In the genomic region with DNA sequence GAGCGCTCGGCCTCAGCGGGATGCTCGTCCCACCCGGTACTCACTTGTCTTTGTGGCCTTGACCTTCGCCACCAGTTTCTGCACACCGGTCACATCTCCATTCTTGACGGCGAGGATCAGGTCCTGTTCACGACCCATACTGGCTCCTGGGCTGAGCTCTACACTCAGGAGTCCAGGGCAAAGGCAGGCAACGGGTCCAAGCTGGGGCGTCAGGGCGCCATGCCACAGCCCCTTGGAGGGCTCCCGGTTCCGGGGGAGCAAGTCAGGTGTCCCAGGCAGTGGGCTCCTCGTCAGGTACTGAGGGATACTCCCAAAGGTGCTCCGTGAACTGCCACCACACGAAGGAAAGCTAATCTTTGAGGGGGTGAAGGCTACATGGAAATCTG, we compare ENCODE assay signal across 12 cellular contexts. TPM values are rescaled to one million over a fixed set of nuclear protein-coding genes. Genes with fewer than 3 reads are reported as not detected.
DNase-seq lines count a peak whose midpoint lies in the region; ATAC-seq and TF ChIP-seq lines count a peak whose summit lies in the region.
"Had no signal": no experiment of that assay in that cellular context is flagged by ENCODE, and none has a peak within 500 bp of the region (broad histone marks: within the 10 kb centered on the region; RNA-seq: fewer than 3 reads in every experiment).

No MANE protein-coding gene starts in this region.

- no TSS peak for BruUV-seq in Panc1 (replicated peaks; lab: Mats Ljungman, UMichigan)

- ATAC-seq in Panc1: no peak
- ATAC-seq: GM12878 had no signal

- H3K27me3 ChIP-seq in Panc1 (ENCODE audit: control insufficient read depth, insufficient read depth, low read length) (no peaks in the 10 kb centered on the region), esophagus squamous epithelium (no peaks in the 10 kb centered on the region), ovary (no peaks in the 10 kb centered on the region)
- H3K27me3 ChIP-seq: foreskin keratinocyte had no signal

- no peak for TF ChIP-seq EP300 in ovary (IDR thresholded peaks at IDR 0.05)

- no peak for TF ChIP-seq CTCF in AG04449 (IDR thresholded peaks at IDR 0.05; ENCODE audit: insufficient read depth, low read length, missing control alignments)
- TF ChIP-seq CTCF in Panc1 (IDR thresholded peaks at IDR 0.05): no peak
- no peak for TF ChIP-seq CTCF in esophagus squamous epithelium (IDR thresholded peaks at IDR 0.05)
- no peak for TF ChIP-seq CTCF in ovary (IDR thresholded peaks at IDR 0.05)

- CTCF ChIA-PET in AG04449 (lab: Yijun Ruan, JAX): interaction anchor here (0.6 to 2.5 kb wide), 7 partner anchors 8 to 119 kb away, joined by 3 to 11 read pairs (median 3); a partner anchor contains a TSS
- CTCF ChIA-PET in Panc1 (lab: Charles Lee): no interaction called here

- H3K9me3 ChIP-seq in Panc1 (ENCODE audit: control insufficient read depth, insufficient read depth, low read depth, low read length) (no peaks in the 10 kb centered on the region), esophagus squamous epithelium (no peaks in the 10 kb centered on the region), ovary (no peaks in the 10 kb centered on the region)
- H3K9me3 ChIP-seq: neutrophil had no signal

- in situ Hi-C loops in Panc1 (cut with HindIII; ENCODE audit: low pct_unique_long_range_greater_than_20kb, low sequenced_read_pairs): no loop called here

- WGBS in esophagus squamous epithelium, 2 donors: 20 to 85% methylated on average over 1 to 9 of the region's 18 CpGs
- WGBS in ovary, 3 donors: 52 to 63% (median 57%) methylated on average over 18 of the region's 18 CpGs

- no peak for TF ChIP-seq POLR2A in esophagus squamous epithelium (IDR thresholded peaks at IDR 0.05)
- TF ChIP-seq POLR2A in ovary (IDR thresholded peaks at IDR 0.05): no peak

- intact Hi-C loops in Panc1 (cut with micrococcal nuclease; ENCODE audit: unreplicated experiment): no loop called here
- intact Hi-C loops in esophagus squamous epithelium (cut with DNase I): no loop called here
- intact Hi-C loops in ovary (cut with DNase I): loop anchor here in 1 of 4 donors (10.0 kb wide), 1 partner anchor 189 kb away; no protein-coding TSS in a partner anchor

- H3K27ac ChIP-seq in Panc1 (ENCODE audit: low read length) (peak overlapping the region; percentile 80), esophagus squamous epithelium (peak overlapping the region; percentile 90 to 95 (median 92)), ovary (peak overlapping the region in 1 of 2 donors; percentile 69)
- H3K27ac ChIP-seq: foreskin keratinocyte, neutrophil had no signal

- H3K36me3 ChIP-seq in Panc1 (ENCODE audit: control insufficient read depth, insufficient read depth, low read length) (peaks cover 12% of the 10 kb centered on the region; the same call in 1 of the 2 replicates), esophagus squamous epithelium (peaks cover 0 to 9% (median 0%) of the 10 kb centered on the region in 3 donors), ovary (no peaks in the 10 kb centered on the region)
- H3K36me3 ChIP-seq: neutrophil had no signal

- H3K4me1 ChIP-seq in Panc1 (ENCODE audit: control insufficient read depth, insufficient read depth, low read length) (peaks cover 48% of the 10 kb centered on the region), esophagus squamous epithelium (peaks cover 39 to 96% (median 62%) of the 10 kb centered on the region in 3 donors), ovary (ENCODE audit: insufficient read depth) (peaks cover 23% of the 10 kb centered on the region)

- POLR2A ChIA-PET in AG04449 (lab: Yijun Ruan, JAX): no interaction called here
- POLR2A ChIA-PET in Panc1 (lab: Charles Lee): interaction anchor here (0.7 kb wide), 1 partner anchor 32 kb away, joined by 9 read pairs; no protein-coding TSS in a partner anchor

- H3K4me3 ChIP-seq in AG04449 (ENCODE audit: low read depth, low read length): peak overlapping the region; percentile 80
- H3K4me3 ChIP-seq in Panc1 (ENCODE audit: low read depth in 2 of 2, low read length in 2 of 2): peak overlapping the region; percentile 72 to 82
- H3K4me3 ChIP-seq in esophagus squamous epithelium: peak overlapping the region; percentile 73 to 98 (median 92)
- peak overlapping the region; percentile 94 for H3K4me3 ChIP-seq in ovary
- H3K4me3 ChIP-seq: GM12878 had no signal

- DNase-seq in AG04449 (ENCODE audit: low read depth, low spot score) (no peak), Panc1 (ENCODE audit: low read depth, low spot score) (no peak), esophagus squamous epithelium (lab: John Stamatoyannopoulos, UW) (no peak), ovary (peak in 2 of 5 donors; percentile 25 to 52), NCI-H446 treated with DMSO at 0.1 percent for 48 hours (lab: John Stamatoyannopoulos, UW) (no peak), islet precursor cell (no peak), occipital lobe (lab: John Stamatoyannopoulos, UW) (no peak)
- DNase-seq in activated effector memory CD4-positive, alpha-beta T cell treated with Interleukin-2 at 50 U/mL for 16 hours: no peak
- DNase-seq: NCI-H1694 treated with DMSO at 0.1 percent for 48 hours had no signal

RNA-seq across cellular contexts. Expression of a gene that starts 1.7 kb away (rescaled TPM):
- total RNA-seq in Panc1 (2021; ENCODE audit: unreplicated experiment): 40.0 TPM
- 20.3 TPM for polyA plus RNA-seq in Panc1 (2012; ENCODE audit: insufficient read length)
- total RNA-seq in esophagus squamous epithelium: 10 to 100 TPM in 3 of 4 donors, 1 to 10 TPM in 1; 9.5 to 12.2 (median 10.4) TPM
- 10 to 100 TPM in 6 of 7 donors, 1 to 10 TPM in 1; 9.1 to 58.7 (median 41.3) TPM for total RNA-seq in ovary
- polyA plus RNA-seq in ovary: 10 to 100 TPM; 11.0 to 13.9 TPM
- total RNA-seq in occipital lobe: 4.8 TPM

RNA-seq across cellular contexts. Expression of a gene that starts 2.7 kb away (rescaled TPM):
- total RNA-seq in Panc1 (2021; ENCODE audit: unreplicated experiment) (78.7 TPM), esophagus squamous epithelium (10 to 100 TPM; 18.3 to 33.2 (median 23.1) TPM), ovary (10 to 100 TPM; 16.0 to 35.0 (median 21.3) TPM), occipital lobe (8.1 TPM)
- polyA plus RNA-seq in Panc1 (2012; ENCODE audit: insufficient read length): 50.8 TPM
- 10 to 100 TPM; 11.3 to 12.8 TPM for polyA plus RNA-seq in ovary

RNA-seq across cellular contexts. Expression of a gene that starts 11.8 kb away (rescaled TPM):
- total RNA-seq in Panc1 (2021; ENCODE audit: unreplicated experiment) (201 TPM), esophagus squamous epithelium (100 to 1,000 TPM in 1 of 4 donors, 10 to 100 TPM in 3; 40.0 to 101 (median 67.3) TPM), ovary (10 to 100 TPM in 6 of 7 donors, 1 to 10 TPM in 1; 9.9 to 45.4 (median 17.2) TPM), occipital lobe (2.7 TPM)
- 233 TPM for polyA plus RNA-seq in Panc1 (2012; ENCODE audit: insufficient read length)
- polyA plus RNA-seq in ovary: 1 to 10 TPM in 1 of 2 donors, under 1 TPM in 1; 0.20 to 9.2 TPM

RNA-seq across cellular contexts. Expression of a gene that starts 57.2 kb away (rescaled TPM):
- 129 TPM for total RNA-seq in Panc1 (2021; ENCODE audit: unreplicated experiment)
- 156 TPM for polyA plus RNA-seq in Panc1 (2012; ENCODE audit: insufficient read length)
- total RNA-seq in esophagus squamous epithelium: 10 to 100 TPM; 19.3 to 56.5 (median 28.3) TPM
- 10 to 100 TPM; 37.7 to 87.1 (median 75.3) TPM for total RNA-seq in ovary
- polyA plus RNA-seq in ovary: 10 to 100 TPM; 29.2 to 52.6 TPM
- total RNA-seq in occipital lobe: 25.4 TPM
